In the genomic region with DNA sequence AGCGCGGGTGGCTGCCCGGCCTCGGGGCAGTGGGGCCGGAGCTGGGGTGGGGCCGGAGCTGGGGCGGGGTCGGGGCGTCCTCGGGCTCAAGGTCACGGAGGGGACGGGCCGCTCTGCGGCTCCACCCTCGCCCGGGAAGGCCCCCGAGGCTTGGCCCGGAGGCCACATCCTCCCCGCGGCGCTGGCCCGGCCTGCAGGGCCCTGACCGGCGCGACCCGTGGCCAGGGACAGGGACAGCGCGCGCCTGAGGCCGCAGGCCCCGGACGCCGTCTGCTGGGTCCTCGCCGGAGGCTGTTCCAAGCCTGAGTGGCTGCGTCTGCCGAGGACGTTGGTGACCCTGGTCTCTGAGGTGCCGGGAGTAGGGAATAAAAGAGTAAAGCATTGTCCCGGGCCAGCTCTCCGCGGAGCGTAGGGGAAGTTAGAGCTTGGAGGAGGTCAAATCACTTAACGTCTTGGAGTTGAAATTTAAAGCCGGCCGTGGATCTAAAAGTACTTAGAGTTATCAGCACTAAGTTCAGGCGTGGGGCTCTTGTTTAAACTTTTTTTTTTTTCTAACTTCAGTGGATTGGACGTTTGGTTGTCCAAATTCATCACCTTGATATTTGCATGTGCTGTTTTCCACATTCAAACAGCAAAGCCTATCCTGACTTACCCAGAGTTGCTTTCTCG, we compare ENCODE assay signal across 8 cellular contexts. TPM values are rescaled to one million over a fixed set of nuclear protein-coding genes. Genes with fewer than 3 reads are reported as not detected.
DNase-seq lines count a peak whose midpoint lies in the region; ATAC-seq and TF ChIP-seq lines count a peak whose summit lies in the region.

No MANE protein-coding gene starts in this region.

- intact Hi-C loops in left cardiac atrium (cut with DNase I) (loop anchor here in 1 of 2 donors (5.0 kb wide), 1 partner anchor 78 kb away; the partner anchor contains the start of gene ZNF713), posterior vena cava (cut with DNase I) (loop anchor here in 1 of 2 donors (10.0 kb wide), 1 partner anchor 110 kb away; no protein-coding TSS in a partner anchor), uterus (cut with DNase I; ENCODE audit: low total_unique reads) (loop anchor here (5.0 kb wide), 1 partner anchor 323 kb away; no protein-coding TSS in a partner anchor)

- H3K4me1 Mint-ChIP-seq in activated naive CD8-positive, alpha-beta T cell treated with anti-CD3 and anti-CD28 coated beads, Interleukin-2, amount 10 ng/mL, durations not matched to agents 7 days and 5 days, result peaks cover 26% of the 10 kb centered on the region

- peak overlapping the region; percentile 43 to 51 for H3K4me3 ChIP-seq in uterus

- H3K27ac ChIP-seq in uterus, result peak overlapping the region; percentile 95 to 97

- ATAC-seq in GM19395 (IDR thresholded peaks at IDR 0.05; ENCODE audit: unreplicated experiment), result peak; percentile 67
- peak; percentile 74 for ATAC-seq in HG03460 (IDR thresholded peaks at IDR 0.05; ENCODE audit: unreplicated experiment)
- peak; percentile 70 for ATAC-seq in activated naive CD8-positive, alpha-beta T cell treated with anti-CD3 and anti-CD28 coated beads, Interleukin-2, amount 10 ng/mL, durations not matched to agents 7 days and 5 days (ENCODE audit: low read depth)
- peak; percentile 93 to 96 for ATAC-seq in left cardiac atrium

- H3K9me3 ChIP-seq in uterus, result no peaks in the 10 kb centered on the region

- H3K27me3 ChIP-seq in uterus, result no peaks in the 10 kb centered on the region

- H3K27ac Mint-ChIP-seq in activated naive CD8-positive, alpha-beta T cell treated with anti-CD3 and anti-CD28 coated beads, Interleukin-2, amount 10 ng/mL, durations not matched to agents 7 days and 5 days, result peak overlapping the region; percentile 88

- peaks cover 0 to 3% of the 10 kb centered on the region in 2 donors for H3K4me1 ChIP-seq in uterus

- H3K27me3 Mint-ChIP-seq in activated naive CD8-positive, alpha-beta T cell treated with anti-CD3 and anti-CD28 coated beads, Interleukin-2, amount 10 ng/mL, durations not matched to agents 7 days and 5 days, result no peaks in the 10 kb centered on the region

- TF ChIP-seq POLR2A in uterus (IDR thresholded peaks at IDR 0.05), result no peak

- H3K9me3 Mint-ChIP-seq in activated naive CD8-positive, alpha-beta T cell treated with anti-CD3 and anti-CD28 coated beads, Interleukin-2, amount 10 ng/mL, durations not matched to agents 7 days and 5 days, result no peaks in the 10 kb centered on the region

- peaks cover 10% of the 10 kb centered on the region for H3K36me3 Mint-ChIP-seq in activated naive CD8-positive, alpha-beta T cell treated with anti-CD3 and anti-CD28 coated beads, Interleukin-2, amount 10 ng/mL, durations not matched to agents 7 days and 5 days

- no peaks in the 10 kb centered on the region for H3K36me3 ChIP-seq in uterus

- POLR2A ChIA-PET in activated naive CD8-positive, alpha-beta T cell treated with anti-CD3 and anti-CD28 coated beads, Interleukin-2, amount 10 ng/mL, durations not matched to agents 7 days and 5 days (lab: Charles Lee), result interaction anchor here (0.5 to 1.1 kb wide), 7 partner anchors 14 to 141 kb away, joined by 3 to 5 read pairs (median 4); partner anchors contain the start of genes CCT6A, CHCHD2, PSPH and SUMF2

- TF ChIP-seq CTCF in uterus (IDR thresholded peaks at IDR 0.05), result no peak

- H3K4me3 Mint-ChIP-seq in activated naive CD8-positive, alpha-beta T cell treated with anti-CD3 and anti-CD28 coated beads, Interleukin-2, amount 10 ng/mL, durations not matched to agents 7 days and 5 days, result peak overlapping the region; percentile 87

- DNase-seq in CMK (ENCODE audit: low read depth), result peak; percentile 24
- peak; percentile 71 for DNase-seq in RPMI8226
- DNase-seq in activated naive CD8-positive, alpha-beta T cell treated with anti-CD3 and anti-CD28 coated beads, Interleukin-2, amount 10 ng/mL, durations not matched to agents 7 days and 5 days, result peak; percentile 72
- DNase-seq in left cardiac atrium, result peak; percentile 90
- DNase-seq in posterior vena cava (ENCODE audit: low spot score), result peak; percentile 93
- DNase-seq in uterus, result peak; percentile 43 to 71

RNA-seq across cellular contexts. Expression of gene NIPSNAP2, which starts 0.6 kb away (rescaled TPM):
- 10 to 100 TPM; 29.6 to 32.6 TPM for total RNA-seq in activated naive CD8-positive, alpha-beta T cell treated with anti-CD3 and anti-CD28 coated beads, Interleukin-2, amount 10 ng/mL, durations not matched to agents 7 days and 5 days
- total RNA-seq in left cardiac atrium (100 to 1,000 TPM; 196 to 205 TPM), posterior vena cava (10 to 100 TPM; 59.1 to 62.2 TPM), uterus (10 to 100 TPM; 51.8 to 80.6 (median 69.9) TPM)

RNA-seq across cellular contexts. Expression of gene MRPS17, which starts 13.3 kb away (rescaled TPM):
- total RNA-seq in activated naive CD8-positive, alpha-beta T cell treated with anti-CD3 and anti-CD28 coated beads, Interleukin-2, amount 10 ng/mL, durations not matched to agents 7 days and 5 days, result 10 to 100 TPM; 12.3 to 15.3 TPM
- 10 to 100 TPM; 17.9 to 18.8 TPM for total RNA-seq in left cardiac atrium
- 10 to 100 TPM; 10.5 to 13.4 TPM for total RNA-seq in posterior vena cava
- total RNA-seq in uterus, result 10 to 100 TPM in 2 of 4 donors, 1 to 10 TPM in 2; 3.2 to 20.9 (median 8.0) TPM

Comparison
In these comparisons a context has a peak if more than half of its experiments do, and no peak if none do; other contexts are left out.
1. Peak in every context shown above with its lines: DNase-seq, ATAC-seq, H3K4me3 ChIP-seq and H3K27ac ChIP-seq.
2. DNase-seq: peak in every context shown above with its lines; median percentile 93 in posterior vena cava; 90 in left cardiac atrium; 72 in activated naive CD8-positive, alpha-beta T cell treated with anti-CD3 and anti-CD28 coated beads, Interleukin-2, amount 10 ng/mL, durations not matched to agents 7 days and 5 days; 71 in RPMI8226; 57 in uterus; 24 in CMK.